Comparison of ENCODE assay signal across 1 cellular context in the genomic region with DNA sequence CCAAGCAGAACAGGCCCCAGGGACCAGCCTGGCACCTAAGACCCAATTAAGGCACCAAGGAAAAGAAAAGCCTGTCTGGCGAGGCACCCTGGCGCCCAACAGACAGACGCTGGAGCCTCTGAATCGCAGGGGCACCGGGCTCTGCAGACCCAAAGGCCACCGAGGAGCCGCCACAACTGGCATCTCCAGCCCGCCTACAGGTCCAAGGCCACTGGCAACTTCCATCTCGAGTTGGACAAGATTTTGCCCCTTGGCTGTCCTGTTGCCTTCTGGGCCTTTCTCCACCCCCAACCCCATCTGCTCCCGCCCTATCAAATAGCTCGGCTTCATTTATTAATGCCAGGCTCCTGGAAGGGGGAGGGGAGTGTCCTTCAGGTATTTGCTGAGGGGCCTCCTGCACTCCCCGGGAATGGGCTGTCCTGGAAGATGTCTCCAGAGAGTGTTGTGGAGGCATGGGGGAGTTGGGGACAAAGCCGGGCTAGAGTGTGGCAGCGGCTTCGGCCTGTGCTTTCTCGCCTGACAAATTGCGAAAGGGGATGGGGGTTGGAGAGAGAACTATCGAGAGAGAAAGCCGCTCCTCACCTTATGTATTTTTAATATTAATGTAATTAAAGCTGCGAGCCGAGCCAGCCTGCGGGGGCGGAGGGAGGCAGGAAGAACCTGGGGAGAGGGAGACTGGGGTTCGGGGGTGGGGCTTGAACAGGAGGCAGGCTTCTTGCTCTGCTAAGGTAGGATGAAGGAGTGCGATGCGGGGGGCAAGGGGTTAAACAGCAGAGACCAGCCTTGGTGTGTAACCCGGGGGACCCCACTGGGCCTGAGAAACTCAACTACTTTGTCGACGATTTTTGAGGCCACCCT.
A peak's percentile ranks its signal among the peaks of the same experiment; 100 is the strongest.
TF ChIP-seq lines count a peak whose summit lies in the region.

No MANE protein-coding gene starts in this region.

TF ChIP-seq in HepG2, 621 proteins besides CTCF, POLR2A, EP300 and RAD21:
- TF ChIP-seq AGO2 (optimal IDR thresholded peaks at IDR 0.05; ENCODE audit: low read depth, low read length), result peak; percentile 56
- no peak for TF ChIP-seq SMAD3 (CRISPR knock-in tag; IDR thresholded peaks at IDR 0.05)
